In genomic region chr15:74291101-74292071, GRCh38 we compare ENCODE assay signal across 8 cellular contexts. TPM values are rescaled to one million over a fixed set of nuclear protein-coding genes. Genes with fewer than 3 reads are reported as not detected.
A peak's percentile ranks its signal among the peaks of the same experiment; 100 is the strongest.
DNase-seq lines count a peak whose midpoint lies in the region; ATAC-seq, FAIRE-seq and TF ChIP-seq lines count a peak whose summit lies in the region.

No MANE protein-coding gene starts in this region.

- H3K4me2 ChIP-seq in BLaER1 treated with 17β-estradiol and CSF1 and Interleukin-3, amounts not matched to agents 10 nM and 100 nM, result peak overlapping the region; percentile 19 to 70 (median 56); a peak in 19 of 22 replicates

- WGBS in pancreas, 2 donors, result 16 to 17% methylated on average over 20 of the region's 20 CpGs
- whole genome bisulfite sequencing in upper lobe of left lung, 2 donors, result 11 to 23% methylated on average over 8 to 20 of the region's 20 CpGs

- intact Hi-C loops in pancreas (cut with DNase I), result no loop called here

- POLR2A ChIA-PET in RWPE1 (lab: Yijun Ruan, JAX; ENCODE audit: low non-redundant PET), result no interaction called here

- no peak overlapping the region for H3K9ac ChIP-seq in BLaER1 treated with 17β-estradiol and CSF1 and Interleukin-3, amounts not matched to agents 10 nM and 100 nM

- peaks cover 4 to 13% (median 9%) of the 10 kb centered on the region in 10 experiments; a peak in 17 of 20 replicates for H3K4me1 ChIP-seq in BLaER1 treated with 17β-estradiol and CSF1 and Interleukin-3, amounts not matched to agents 10 nM and 100 nM
- H3K4me1 ChIP-seq in pancreas (no peaks in the 10 kb centered on the region), upper lobe of left lung (no peaks in the 10 kb centered on the region)

- no peak overlapping the region for H3K4me3 ChIP-seq in BLaER1 treated with 17β-estradiol and CSF1 and Interleukin-3, amounts not matched to agents 10 nM and 100 nM
- H3K4me3 ChIP-seq in pancreas, result no peak overlapping the region
- no peak overlapping the region for H3K4me3 ChIP-seq in upper lobe of left lung

- no peak for TF ChIP-seq EP300 in upper lobe of left lung (IDR thresholded peaks at IDR 0.05)

- ATAC-seq in pancreas (peak; percentile 68 to 97 (median 92)), upper lobe of left lung (ENCODE audit: low FRiP score in 2 of 2) (peak in 1 of 2 donors; percentile 79), HG03571 (IDR thresholded peaks at IDR 0.05; ENCODE audit: unreplicated experiment) (no peak)

- H3K9me3 ChIP-seq in BLaER1 treated with 17β-estradiol and CSF1 and Interleukin-3, amounts not matched to agents 10 nM and 100 nM (replicated peaks in 1 of 11), result no peaks in the 10 kb centered on the region
- H3K9me3 ChIP-seq in pancreas (no peaks in the 10 kb centered on the region), upper lobe of left lung (no peaks in the 10 kb centered on the region)

- H3K27me3 ChIP-seq in BLaER1 treated with 17β-estradiol and CSF1 and Interleukin-3, amounts not matched to agents 10 nM and 100 nM, result peaks cover 0 to 8% (median 0%) of the 10 kb centered on the region in 11 experiments; a peak in 4 of 22 replicates
- H3K27me3 ChIP-seq in pancreas, result no peaks in the 10 kb centered on the region
- H3K27me3 ChIP-seq in upper lobe of left lung, result no peaks in the 10 kb centered on the region

- H4K20me1 ChIP-seq in BLaER1 treated with 17β-estradiol and CSF1 and Interleukin-3, amounts not matched to agents 10 nM and 100 nM, result peaks cover 0 to 58% (median 5%) of the 10 kb centered on the region in 11 experiments; a peak in 10 of 22 replicates

- H3K27ac ChIP-seq in BLaER1 treated with 17β-estradiol and CSF1 and Interleukin-3, amounts not matched to agents 10 nM and 100 nM, result peak overlapping the region in 1 of 11 experiments; percentile 24; a peak in 2 of 22 replicates
- H3K27ac ChIP-seq in RWPE1, result no peak overlapping the region
- H3K27ac ChIP-seq in pancreas, result no peak overlapping the region
- H3K27ac ChIP-seq in upper lobe of left lung, result no peak overlapping the region

- DNase-seq in HT-29 (ENCODE audit: low spot score) (peak; percentile 88), RWPE1 (ENCODE audit: low spot score) (peak; percentile 87), glomerular visceral epithelial cell (ENCODE audit: extremely low spot score) (peak; percentile 67), pancreas (peak; percentile 56 to 92 (median 80)), upper lobe of left lung (peak; percentile 43 to 81)
- DNase-seq in activated effector memory CD4-positive, alpha-beta T cell treated with anti-CD3 and anti-CD28 coated beads, Interleukin-2, amount 50 U/mL, for 16 hours, result peak; percentile 84

- H3K36me3 ChIP-seq in BLaER1 treated with 17β-estradiol and CSF1 and Interleukin-3, amounts not matched to agents 10 nM and 100 nM, result no peaks in the 10 kb centered on the region
- H3K36me3 ChIP-seq in pancreas, result no peaks in the 10 kb centered on the region
- no peaks in the 10 kb centered on the region for H3K36me3 ChIP-seq in upper lobe of left lung

- no peak for FAIRE-seq in pancreas (lab: Jason Lieb, UNC)

- no peak for TF ChIP-seq CTCF in RWPE1 (conservative IDR thresholded peaks at IDR 0.05; ENCODE audit: low read depth)
- TF ChIP-seq CTCF in pancreas (IDR thresholded peaks at IDR 0.05), result no peak
- TF ChIP-seq CTCF in upper lobe of left lung (IDR thresholded peaks at IDR 0.05), result no peak

- no peak for TF ChIP-seq POLR2A in upper lobe of left lung (IDR thresholded peaks at IDR 0.05)

- CTCF ChIA-PET in RWPE1 (lab: Yijun Ruan, JAX), result interaction anchor here (0.8 kb wide), 1 partner anchor 16 kb away, joined by 3 read pairs; no protein-coding TSS in a partner anchor

RNA-seq across cellular contexts. Expression of gene CCDC33, which starts 55.3 kb away (rescaled TPM):
- 9.9 and 17.0 TPM in 2 replicates for total RNA-seq in HT-29 (2014; rRNA removed; shearing (Covaris generic))
- total RNA-seq in pancreas (not detected), upper lobe of left lung (10 to 100 TPM in 1 of 6 donors, 1 to 10 TPM in 4, not detected in 1; 3.8 to 43.4 (median 4.2) TPM)
- polyA plus RNA-seq in pancreas, result not detected
